Comparison of ENCODE assay signal across 24 cellular contexts in the genomic region with DNA sequence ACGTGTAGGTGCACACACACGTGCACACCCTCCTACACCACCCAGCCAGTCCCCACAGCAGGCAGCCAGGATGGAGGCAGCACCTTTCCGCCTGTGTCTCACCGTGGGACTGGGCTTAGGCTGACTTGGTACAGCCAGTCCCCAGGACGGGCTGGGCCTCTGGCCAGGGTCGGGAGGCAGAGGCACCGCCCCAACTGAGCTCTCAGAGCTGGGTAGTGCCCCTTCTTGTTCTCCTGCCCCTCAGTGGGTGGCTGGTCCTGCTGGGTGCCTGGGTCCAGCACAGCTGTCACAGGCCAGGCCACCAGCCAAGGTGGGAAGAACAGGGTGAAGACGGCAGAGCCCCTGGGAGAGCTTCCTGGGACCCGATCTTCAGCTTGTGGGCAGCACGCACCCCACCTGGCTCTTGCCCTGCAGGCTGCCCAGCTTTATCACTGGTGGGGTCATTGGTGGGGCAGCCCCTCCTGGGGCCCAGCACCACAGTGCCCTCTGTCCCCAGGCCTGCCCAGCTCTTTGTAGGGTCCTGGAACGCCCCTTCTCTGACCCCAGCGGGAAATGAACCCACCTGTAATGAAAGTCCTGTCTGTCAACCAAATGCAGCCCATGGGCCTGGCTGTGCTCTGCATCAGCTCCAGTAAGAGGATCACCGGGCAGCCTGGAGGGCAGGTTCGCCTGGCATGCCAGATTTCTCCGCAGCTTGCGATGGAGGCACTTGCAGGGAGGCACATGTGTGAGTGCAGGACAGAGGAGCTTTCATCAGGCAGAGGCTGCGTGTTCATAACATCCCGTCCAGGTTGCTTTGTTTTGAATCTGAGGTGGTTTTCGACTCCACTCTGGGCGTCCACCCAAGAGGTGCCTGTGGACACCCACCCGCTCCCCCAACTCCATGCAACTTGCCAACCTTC. TPM values are rescaled to one million over a fixed set of nuclear protein-coding genes. Genes with fewer than 3 reads are reported as not detected.
DNase-seq lines count a peak whose midpoint lies in the region; ATAC-seq and TF ChIP-seq lines count a peak whose summit lies in the region.
"Had no signal": no experiment of that assay in that cellular context is flagged by ENCODE, and none has a peak within 500 bp of the region (broad histone marks: within the 10 kb centered on the region; RNA-seq: fewer than 3 reads in every experiment).

No MANE protein-coding gene starts in this region.

- H3K27me3 ChIP-seq in RWPE2 (ENCODE audit: insufficient read depth, poor library complexity, severe bottlenecking) (no peaks in the 10 kb centered on the region), A673 (replicated peaks; ENCODE audit: insufficient read depth, low read depth, low read length, poor library complexity) (no peaks in the 10 kb centered on the region)
- H3K27me3 ChIP-seq in naive thymus-derived CD4-positive, alpha-beta T cell (ENCODE audit: control insufficient read depth in 2 of 2, insufficient read depth in 2 of 2, low read length in 2 of 2), result no peaks in the 10 kb centered on the region
- H3K27me3 ChIP-seq: dorsolateral prefrontal cortex, SJCRH30, vagina had no signal

- no peaks in the 10 kb centered on the region for H3K4me1 Mint-ChIP-seq in naive thymus-derived CD4-positive, alpha-beta T cell
- H3K4me1 Mint-ChIP-seq: activated B cell treated with CpG ODN at 0.5 μM for 24 hours had no signal

- POLR2A ChIA-PET in naive thymus-derived CD4-positive, alpha-beta T cell (lab: Charles Lee), result interaction anchor here (0.9 kb wide), 1 partner anchor 15 kb away, joined by 4 read pairs; the partner anchor contains the start of gene CDCA4
- POLR2A ChIA-PET in A673 (lab: Charles Lee; ENCODE audit: low non-redundant PET), result no interaction called here

- H3K36me3 ChIP-seq in RWPE2 (ENCODE audit: low read depth), result peaks cover 49% of the 10 kb centered on the region
- H3K36me3 ChIP-seq in naive thymus-derived CD4-positive, alpha-beta T cell (ENCODE audit: control insufficient read depth in 2 of 3, insufficient read depth in 3 of 3, low read length in 3 of 3), result peaks cover 0 to 27% (median 17%) of the 10 kb centered on the region in 3 experiments
- peaks cover 45% of the 10 kb centered on the region for H3K36me3 ChIP-seq in A673 (ENCODE audit: insufficient read depth, low read length, poor library complexity, severe bottlenecking)

- H3K4me3 ChIP-seq in RWPE2 (ENCODE audit: severe bottlenecking) (no peak overlapping the region), A673 (ENCODE audit: low read depth, low read length, poor library complexity, severe bottlenecking) (no peak overlapping the region)
- H3K4me3 ChIP-seq in naive thymus-derived CD4-positive, alpha-beta T cell (ENCODE audit: low read length), result no peak overlapping the region
- H3K4me3 ChIP-seq: dorsolateral prefrontal cortex, psoas muscle, SJCRH30, vagina had no signal

- peaks cover 0 to 5% (median 0%) of the 10 kb centered on the region in 5 donors for H3K36me3 Mint-ChIP-seq in naive thymus-derived CD4-positive, alpha-beta T cell

- TF ChIP-seq CTCF in RWPE2 (IDR thresholded peaks at IDR 0.05; ENCODE audit: poor library complexity, severe bottlenecking) (no peak), A673 (conservative IDR thresholded peaks at IDR 0.05; ENCODE audit: low read depth, low read length) (no peak)

- ATAC-seq in left cardiac atrium, result peak; percentile 23 to 25
- ATAC-seq in left ventricle myocardium superior, result no peak
- ATAC-seq in RWPE2 (ENCODE audit: low read depth), result peak; percentile 25
- ATAC-seq in naive thymus-derived CD4-positive, alpha-beta T cell, result peak; percentile 34
- ATAC-seq in HG03025 (IDR thresholded peaks at IDR 0.05; ENCODE audit: low FRiP score, unreplicated experiment), result no peak

- no peaks in the 10 kb centered on the region for H3K9me3 ChIP-seq in RWPE2 (ENCODE audit: severe bottlenecking)
- H3K9me3 ChIP-seq in naive thymus-derived CD4-positive, alpha-beta T cell (ENCODE audit: control insufficient read depth in 2 of 3, low read length in 3 of 3), result no peaks in the 10 kb centered on the region
- H3K9me3 ChIP-seq in A673 (ENCODE audit: low read depth, low read length, poor library complexity, severe bottlenecking), result no peaks in the 10 kb centered on the region
- H3K9me3 ChIP-seq: psoas muscle, SJCRH30, vagina had no signal

- H3K4me1 ChIP-seq in RWPE2 (ENCODE audit: insufficient read depth, poor library complexity, severe bottlenecking) (peaks cover 14% of the 10 kb centered on the region), A673 (ENCODE audit: insufficient read depth, low read length, poor library complexity, severe bottlenecking) (no peaks in the 10 kb centered on the region)
- H3K4me1 ChIP-seq in naive thymus-derived CD4-positive, alpha-beta T cell (ENCODE audit: control insufficient read depth in 2 of 2, insufficient read depth in 2 of 2, low read length in 2 of 2), result no peaks in the 10 kb centered on the region
- H3K4me1 ChIP-seq: psoas muscle, vagina had no signal

- CTCF ChIA-PET in naive thymus-derived CD4-positive, alpha-beta T cell (lab: Charles Lee), result no interaction called here
- CTCF ChIA-PET in A673 (lab: Charles Lee), result no interaction called here

- H3K4me3 Mint-ChIP-seq in naive thymus-derived CD4-positive, alpha-beta T cell, result no peak overlapping the region
- H3K4me3 Mint-ChIP-seq: activated B cell treated with CpG ODN at 0.5 μM for 24 hours; CD4-positive, CD25-positive, alpha-beta regulatory T cell; nephron had no signal

- no peaks in the 10 kb centered on the region for H3K27me3 Mint-ChIP-seq in naive thymus-derived CD4-positive, alpha-beta T cell
- H3K27me3 Mint-ChIP-seq: activated B cell treated with CpG ODN at 0.5 μM for 24 hours; CD4-positive, CD25-positive, alpha-beta regulatory T cell had no signal

- H3K9me3 Mint-ChIP-seq in naive thymus-derived CD4-positive, alpha-beta T cell, result no peaks in the 10 kb centered on the region
- H3K9me3 Mint-ChIP-seq: activated B cell treated with CpG ODN at 0.5 μM for 24 hours; CD4-positive, CD25-positive, alpha-beta regulatory T cell; nephron had no signal

- DNase-seq in left cardiac atrium (no peak), left ventricle myocardium superior (no peak), RWPE2 (ENCODE audit: low spot score) (peak; percentile 68), A673 (ENCODE audit: low spot score) (no peak), HK-2 (ENCODE audit: unreplicated experiment) (no peak), GOT3 (lab: John Stamatoyannopoulos, UW) (no peak)
- no peak for DNase-seq in naive thymus-derived CD4-positive, alpha-beta T cell
- DNase-seq: activated B cell treated with CpG ODN at 0.5 μM for 24 hours; caudate nucleus; CD4-positive, CD25-positive, alpha-beta regulatory T cell; DMS153; dorsolateral prefrontal cortex; erythroblast; mesendoderm; NCI-H1417; NCI-H524 treated with DMSO at 0.1 percent for 48 hours; psoas muscle; SJCRH30; small intestine; stimulated activated CD4-positive, alpha-beta T cell treated with anti-CD3 and anti-CD28 coated beads, Interleukin-4, amount 100 ng/mL, for 4 hours had no signal

- no peak overlapping the region for H3K27ac Mint-ChIP-seq in naive thymus-derived CD4-positive, alpha-beta T cell
- H3K27ac Mint-ChIP-seq: activated B cell treated with CpG ODN at 0.5 μM for 24 hours; CD4-positive, CD25-positive, alpha-beta regulatory T cell; nephron had no signal

- intact Hi-C loops in left cardiac atrium (cut with DNase I) (no loop called here), left ventricle myocardium superior (cut with micrococcal nuclease) (no loop called here), A673 (cut with micrococcal nuclease; ENCODE audit: unreplicated experiment) (no loop called here)
- intact Hi-C loops in naive thymus-derived CD4-positive, alpha-beta T cell (cut with micrococcal nuclease), result no loop called here

- no TSS peak for BruUV-seq in A673 (replicated peaks; lab: Mats Ljungman, UMichigan)

- H3K27ac ChIP-seq in RWPE2 (ENCODE audit: poor library complexity, severe bottlenecking), result peak overlapping the region; percentile 53
- H3K27ac ChIP-seq in naive thymus-derived CD4-positive, alpha-beta T cell (ENCODE audit: low read depth, low read length), result no peak overlapping the region
- no peak overlapping the region for H3K27ac ChIP-seq in A673 (ENCODE audit: low read depth, low read length, poor library complexity, severe bottlenecking)
- H3K27ac ChIP-seq: dorsolateral prefrontal cortex, psoas muscle, SJCRH30, vagina had no signal

RNA-seq across cellular contexts. Expression of gene CDCA4, which starts 14.7 kb away (rescaled TPM):
- total RNA-seq in left cardiac atrium, result 1 to 10 TPM; 3.2 to 3.3 TPM
- 1.9 TPM for total RNA-seq in left ventricle myocardium superior
- total RNA-seq in naive thymus-derived CD4-positive, alpha-beta T cell, result 10 to 100 TPM; 12.7 to 47.8 (median 14.0) TPM
- polyA plus RNA-seq in naive thymus-derived CD4-positive, alpha-beta T cell, result 10 to 100 TPM in 1 of 2 donors, 1 to 10 TPM in 1; 8.0 to 12.1 TPM
- total RNA-seq in A673 (2021), result 49.7 and 51.1 TPM in 2 replicates

RNA-seq across cellular contexts. Expression of gene CLBA1, which starts 20.6 kb away (rescaled TPM):
- 1 to 10 TPM; 1.9 TPM for total RNA-seq in left cardiac atrium
- total RNA-seq in left ventricle myocardium superior, result 1.5 TPM
- 1 to 10 TPM in 4 of 5 experiments, under 1 TPM in 1; 0.51 to 2.1 (median 1.3) TPM for total RNA-seq in naive thymus-derived CD4-positive, alpha-beta T cell
- under 1 TPM; 0.26 to 0.72 TPM for polyA plus RNA-seq in naive thymus-derived CD4-positive, alpha-beta T cell
- 14.3 and 14.6 TPM in 2 replicates for total RNA-seq in A673 (2021)

RNA-seq across cellular contexts. Expression of gene AHNAK2, which starts 28.0 kb away (rescaled TPM):
- total RNA-seq in left cardiac atrium (1 to 10 TPM; 7.1 to 9.7 TPM), left ventricle myocardium superior (2.5 TPM), A673 (2021) (0.56 and 0.59 TPM in 2 replicates)
- total RNA-seq in naive thymus-derived CD4-positive, alpha-beta T cell, result under 1 TPM in 1 of 5 experiments, not detected in 4; 0.02 TPM
- not detected for polyA plus RNA-seq in naive thymus-derived CD4-positive, alpha-beta T cell
- total RNA-seq: activated B cell treated with CpG ODN at 0.5 μM for 24 hours; CD4-positive, CD25-positive, alpha-beta regulatory T cell had no signal
- polyA plus RNA-seq: CD4-positive, CD25-positive, alpha-beta regulatory T cell had no signal

RNA-seq across cellular contexts. Expression of gene GPR132, which starts 59.0 kb away (rescaled TPM):
- 1 to 10 TPM; 1.1 to 2.1 TPM for total RNA-seq in left cardiac atrium
- 1.3 TPM for total RNA-seq in left ventricle myocardium superior
- total RNA-seq in naive thymus-derived CD4-positive, alpha-beta T cell, result 10 to 100 TPM; 37.8 to 58.7 (median 45.2) TPM
- polyA plus RNA-seq in naive thymus-derived CD4-positive, alpha-beta T cell, result 10 to 100 TPM in 1 of 2 donors, 1 to 10 TPM in 1; 9.3 to 40.2 TPM
- not detected in 2 replicates for total RNA-seq in A673 (2021)
- polyA plus RNA-seq: keratinocyte had no signal

Comparison
In these comparisons a context has a peak if more than half of its experiments do, and no peak if none do; other contexts are left out.
1. ATAC-seq: peak in left cardiac atrium (2 of 2), RWPE2 (single experiment) and naive thymus-derived CD4-positive, alpha-beta T cell (single experiment); none in left ventricle myocardium superior (single experiment) and HG03025 (single experiment).